In genomic region chr10:96670786-96671185, GRCh38 we compare ENCODE assay signal across 14 cellular contexts. TPM values are rescaled to one million over a fixed set of nuclear protein-coding genes. Genes with fewer than 3 reads are reported as not detected.
DNase-seq lines count a peak whose midpoint lies in the region; ATAC-seq and TF ChIP-seq lines count a peak whose summit lies in the region.
"Had no signal": no experiment of that assay in that cellular context is flagged by ENCODE, and none has a peak within 500 bp of the region (broad histone marks: within the 10 kb centered on the region; RNA-seq: fewer than 3 reads in every experiment).

No MANE protein-coding gene starts in this region.

- no peaks in the 10 kb centered on the region for H3K9me2 ChIP-seq in SU-DHL-6 (replicated peaks; ENCODE audit: insufficient read depth, low read length)

- peak overlapping the region; percentile 8 for H3K27ac ChIP-seq in SU-DHL-6 (ENCODE audit: low read depth, low read length)
- H3K27ac ChIP-seq: 22Rv1, breast epithelium, PC-9 had no signal

- H3K9ac ChIP-seq in SU-DHL-6 (ENCODE audit: low read length), result no peak overlapping the region

- peaks cover 26% of the 10 kb centered on the region for H4K20me1 ChIP-seq in SU-DHL-6 (ENCODE audit: low read depth, low read length)

- H3K27me3 ChIP-seq in SU-DHL-6 (ENCODE audit: low read length), result no peaks in the 10 kb centered on the region
- H3K27me3 ChIP-seq: breast epithelium had no signal

- H3K79me2 ChIP-seq in SU-DHL-6 (ENCODE audit: insufficient read depth, low read length), result peaks cover 100% of the 10 kb centered on the region

- H3K9me3 Mint-ChIP-seq in progenitor cell of endocrine pancreas (ENCODE audit: low read depth), result peaks cover 2% of the 10 kb centered on the region
- H3K9me3 Mint-ChIP-seq: nephron had no signal

- TF ChIP-seq CTCF in SU-DHL-6 (IDR thresholded peaks at IDR 0.05; ENCODE audit: insufficient read depth, low read length, poor library complexity, severe bottlenecking) (no peak), progenitor cell of endocrine pancreas (IDR thresholded peaks at IDR 0.05; ENCODE audit: unreplicated experiment) (no peak)

- H2AFZ ChIP-seq in SU-DHL-6 (ENCODE audit: low read depth, low read length, severe bottlenecking), result no peak overlapping the region
- H2AFZ ChIP-seq: PC-9 had no signal

- no peak overlapping the region for H3K4me3 ChIP-seq in SU-DHL-6 (ENCODE audit: insufficient read depth, low read length, poor library complexity, severe bottlenecking)
- H3K4me3 ChIP-seq: breast epithelium, PC-9 had no signal

- in situ Hi-C loops in G401 (cut with HindIII; ENCODE audit: low sequenced_read_pairs), result no loop called here

- peaks cover 4% of the 10 kb centered on the region for H3K36me3 Mint-ChIP-seq in progenitor cell of endocrine pancreas (ENCODE audit: insufficient read depth)

- DNase-seq in NCI-H187 treated with DMSO at 0.1 percent for 48 hours (lab: John Stamatoyannopoulos, UW) (peak; percentile 1), NCI-H187 (lab: John Stamatoyannopoulos, UW) (no peak), NCI-H1436 (lab: John Stamatoyannopoulos, UW) (peak; percentile 77), progenitor cell of endocrine pancreas (ENCODE audit: low spot score, unreplicated experiment) (no peak), G401 (ENCODE audit: low spot score) (no peak)
- no peak for DNase-seq in effector CD4-positive, alpha-beta T cell
- DNase-seq: erythroblast; stimulated activated CD4-positive, alpha-beta T cell treated with anti-CD3 and anti-CD28 coated beads, Interleukin-12 subunit alpha, Interleukin-12 subunit beta, amount 100 ng/mL, for 4 hours had no signal

- no peaks in the 10 kb centered on the region for H3K27me3 Mint-ChIP-seq in progenitor cell of endocrine pancreas

- H3K4me3 Mint-ChIP-seq in progenitor cell of endocrine pancreas (ENCODE audit: low read depth), result peak overlapping the region; percentile 60
- H3K4me3 Mint-ChIP-seq: nephron had no signal

- H3K4me2 ChIP-seq in SU-DHL-6 (ENCODE audit: low read depth, low read length, poor library complexity, severe bottlenecking), result peak overlapping the region; percentile 11
- H3K4me2 ChIP-seq: PC-9 had no signal

- H3K4me1 Mint-ChIP-seq in progenitor cell of endocrine pancreas (ENCODE audit: low read depth), result peaks cover 64% of the 10 kb centered on the region

- H3K36me3 ChIP-seq in SU-DHL-6 (ENCODE audit: low read length), result peaks cover 12% of the 10 kb centered on the region
- H3K36me3 ChIP-seq: breast epithelium had no signal

- no peak for ATAC-seq in HG03097 (IDR thresholded peaks at IDR 0.05; ENCODE audit: low FRiP score, unreplicated experiment)

- H3K27ac Mint-ChIP-seq in progenitor cell of endocrine pancreas, result peak overlapping the region; percentile 97
- H3K27ac Mint-ChIP-seq: nephron had no signal

- H3F3A ChIP-seq in SU-DHL-6 (ENCODE audit: insufficient read depth), result peaks cover 29% of the 10 kb centered on the region

- H3K9me3 ChIP-seq in SU-DHL-6 (ENCODE audit: insufficient read depth, low read length), result no peaks in the 10 kb centered on the region
- H3K9me3 ChIP-seq: breast epithelium had no signal

RNA-seq across cellular contexts. Expression of gene PIK3AP1, which starts 49.5 kb away (rescaled TPM):
- 40.0 TPM in 2 replicates for total RNA-seq in progenitor cell of endocrine pancreas
- 0.51 and 0.62 TPM in 2 replicates for total RNA-seq in G401 (2014; rRNA removed; shearing (Covaris generic))

Comparison
In these comparisons a context has a peak if more than half of its experiments do, and no peak if none do; other contexts are left out.
1. DNase-seq: peak in NCI-H187 treated with DMSO at 0.1 percent for 48 hours (single experiment) and NCI-H1436 (single experiment); none in NCI-H187 (0 of 2), progenitor cell of endocrine pancreas (single experiment), G401 (single experiment) and effector CD4-positive, alpha-beta T cell (single experiment).
2. RNA of gene PIK3AP1, which starts 49.5 kb away (total RNA-seq): 40.0 TPM in progenitor cell of endocrine pancreas; 0.51 to 0.62 TPM in G401; every median in the first group is over 10 times any median in the second.